8 cellular contexts compared by ENCODE assay signal in genomic region chr2:16664052-16664731, GRCh38. TPM values are rescaled to one million over a fixed set of nuclear protein-coding genes. Genes with fewer than 3 reads are reported as not detected.
DNase-seq lines count a peak whose midpoint lies in the region; ATAC-seq and TF ChIP-seq lines count a peak whose summit lies in the region.

No MANE protein-coding gene starts in this region.

- peaks cover 5 to 9% (median 6%) of the 10 kb centered on the region in 3 donors for H3K27me3 Mint-ChIP-seq in CD14-positive monocyte (ENCODE audit: low read depth in 3 of 3)
- peaks cover 22% of the 10 kb centered on the region for H3K27me3 Mint-ChIP-seq in activated T-helper 1 cell treated with anti-CD3 and anti-CD28 coated beads, Interleukin-12 subunit alpha, Interleukin-12 subunit beta, Interleukin-2, Interleukin-4 antibody, amounts not matched to agents 30 ng/mL and 10 ng/mL and 1 ng/mL, durations not matched to agents 14 hours and 24 hours and 36 hours (ENCODE audit: insufficient read depth)
- H3K27me3 Mint-ChIP-seq in osteocyte (ENCODE audit: unreplicated experiment), result peaks cover 70% of the 10 kb centered on the region

- TF ChIP-seq CTCF in CD14-positive monocyte (IDR thresholded peaks at IDR 0.05), result no peak
- TF ChIP-seq CTCF in osteocyte (IDR thresholded peaks at IDR 0.05), result no peak

- ATAC-seq in HG03521 (IDR thresholded peaks at IDR 0.05; ENCODE audit: unreplicated experiment) (peak; percentile 32), GM21576 (IDR thresholded peaks at IDR 0.05; ENCODE audit: unreplicated experiment) (no peak)

- H3K36me3 Mint-ChIP-seq in CD14-positive monocyte, result peaks cover 46 to 49% of the 10 kb centered on the region in 2 donors
- peaks cover 4% of the 10 kb centered on the region for H3K36me3 Mint-ChIP-seq in activated T-helper 1 cell treated with anti-CD3 and anti-CD28 coated beads, Interleukin-12 subunit alpha, Interleukin-12 subunit beta, Interleukin-2, Interleukin-4 antibody, amounts not matched to agents 30 ng/mL and 10 ng/mL and 1 ng/mL, durations not matched to agents 14 hours and 24 hours and 36 hours (ENCODE audit: low read depth)
- H3K36me3 Mint-ChIP-seq in osteocyte (ENCODE audit: unreplicated experiment), result no peaks in the 10 kb centered on the region

- DNase-seq in CD14-positive monocyte (ENCODE audit: low spot score) (peak; percentile 79), glomerular visceral epithelial cell (ENCODE audit: extremely low spot score) (peak; percentile 50), osteocyte (ENCODE audit: extremely low spot score, unreplicated experiment) (no peak), activated gamma-delta T cell treated with Interleukin-2 at 50 U/mL for 16 hours (no peak)
- DNase-seq in activated T-helper 1 cell treated with anti-CD3 and anti-CD28 coated beads, Interleukin-12 subunit alpha, Interleukin-12 subunit beta, Interleukin-2, Interleukin-4 antibody, amounts not matched to agents 30 ng/mL and 10 ng/mL and 1 ng/mL, durations not matched to agents 14 hours and 24 hours and 36 hours (ENCODE audit: low spot score), result no peak
- no peak for DNase-seq in stimulated activated CD4-positive, alpha-beta T cell treated with anti-CD3 and anti-CD28 coated beads, Interleukin-12 subunit alpha, Interleukin-12 subunit beta, amount 100 ng/mL, for 4 hours

- peaks cover 65% of the 10 kb centered on the region for H3K4me1 Mint-ChIP-seq in CD14-positive monocyte
- H3K4me1 Mint-ChIP-seq in activated T-helper 1 cell treated with anti-CD3 and anti-CD28 coated beads, Interleukin-12 subunit alpha, Interleukin-12 subunit beta, Interleukin-2, Interleukin-4 antibody, amounts not matched to agents 30 ng/mL and 10 ng/mL and 1 ng/mL, durations not matched to agents 14 hours and 24 hours and 36 hours (ENCODE audit: low read depth), result peaks cover 16% of the 10 kb centered on the region
- peaks cover 25% of the 10 kb centered on the region for H3K4me1 Mint-ChIP-seq in osteocyte (ENCODE audit: unreplicated experiment)

- H3K9me3 Mint-ChIP-seq in CD14-positive monocyte (peaks cover 0 to 2% (median 0%) of the 10 kb centered on the region in 7 donors), osteocyte (ENCODE audit: unreplicated experiment) (no peaks in the 10 kb centered on the region)
- no peaks in the 10 kb centered on the region for H3K9me3 Mint-ChIP-seq in activated T-helper 1 cell treated with anti-CD3 and anti-CD28 coated beads, Interleukin-12 subunit alpha, Interleukin-12 subunit beta, Interleukin-2, Interleukin-4 antibody, amounts not matched to agents 30 ng/mL and 10 ng/mL and 1 ng/mL, durations not matched to agents 14 hours and 24 hours and 36 hours

- peak overlapping the region; percentile 98 to 99 for H3K4me3 Mint-ChIP-seq in CD14-positive monocyte
- H3K4me3 Mint-ChIP-seq in activated T-helper 1 cell treated with anti-CD3 and anti-CD28 coated beads, Interleukin-12 subunit alpha, Interleukin-12 subunit beta, Interleukin-2, Interleukin-4 antibody, amounts not matched to agents 30 ng/mL and 10 ng/mL and 1 ng/mL, durations not matched to agents 14 hours and 24 hours and 36 hours, result peak overlapping the region; percentile 82
- H3K4me3 Mint-ChIP-seq in osteocyte (ENCODE audit: unreplicated experiment), result peak overlapping the region; percentile 71

- intact Hi-C loops in CD14-positive monocyte (cut with micrococcal nuclease), result loop anchor here (5.0 kb wide), 2 partner anchors 37 to 48 kb away; no protein-coding TSS in a partner anchor
- intact Hi-C loops in activated T-helper 1 cell treated with anti-CD3 and anti-CD28 coated beads, Interleukin-12 subunit alpha, Interleukin-12 subunit beta, Interleukin-2, Interleukin-4 antibody, amounts not matched to agents 30 ng/mL and 10 ng/mL and 1 ng/mL, durations not matched to agents 14 hours and 24 hours and 36 hours (cut with micrococcal nuclease), result loop anchor here (2.0 kb wide), 2 partner anchors 15 to 55 kb away; no protein-coding TSS in a partner anchor

- H3K27ac Mint-ChIP-seq in CD14-positive monocyte (peak overlapping the region; percentile 95 to 99 (median 97)), osteocyte (ENCODE audit: unreplicated experiment) (no peak overlapping the region)
- H3K27ac Mint-ChIP-seq in activated T-helper 1 cell treated with anti-CD3 and anti-CD28 coated beads, Interleukin-12 subunit alpha, Interleukin-12 subunit beta, Interleukin-2, Interleukin-4 antibody, amounts not matched to agents 30 ng/mL and 10 ng/mL and 1 ng/mL, durations not matched to agents 14 hours and 24 hours and 36 hours, result peak overlapping the region; percentile 31

RNA-seq across cellular contexts. Expression of gene CYRIA, which starts 1.4 kb away (rescaled TPM):
- polyA plus RNA-seq in CD14-positive monocyte, result 100 to 1,000 TPM in 1 of 2 donors, 10 to 100 TPM in 1; 72.4 to 101 TPM
- 0.65 and 0.88 TPM in 2 replicates for total RNA-seq in activated T-helper 1 cell treated with anti-CD3 and anti-CD28 coated beads, Interleukin-12 subunit alpha, Interleukin-12 subunit beta, Interleukin-2, Interleukin-4 antibody, amounts not matched to agents 30 ng/mL and 10 ng/mL and 1 ng/mL, durations not matched to agents 14 hours and 24 hours and 36 hours
- 2.8 TPM in 2 replicates for total RNA-seq in osteocyte

Comparison
In these comparisons a context has a peak if more than half of its experiments do, and no peak if none do; other contexts are left out.
1. DNase-seq: peak in CD14-positive monocyte (single experiment) and glomerular visceral epithelial cell (single experiment); none in activated T-helper 1 cell treated with anti-CD3 and anti-CD28 coated beads, Interleukin-12 subunit alpha, Interleukin-12 subunit beta, Interleukin-2, Interleukin-4 antibody, amounts not matched to agents 30 ng/mL and 10 ng/mL and 1 ng/mL, durations not matched to agents 14 hours and 24 hours and 36 hours (single experiment), osteocyte (single experiment), activated gamma-delta T cell treated with Interleukin-2 at 50 U/mL for 16 hours (single experiment) and stimulated activated CD4-positive, alpha-beta T cell treated with anti-CD3 and anti-CD28 coated beads, Interleukin-12 subunit alpha, Interleukin-12 subunit beta, amount 100 ng/mL, for 4 hours (single experiment).
2. Peak in every context shown above with its lines, with median percentiles within 50 percentile points of each other: H3K4me3 Mint-ChIP-seq.